In genomic region chr10:1531883-1532597, GRCh38 we compare ENCODE assay signal across 21 cellular contexts.
"Had no signal": no experiment of that assay in that cellular context is flagged by ENCODE, and none has a peak within 500 bp of the region (broad histone marks: within the 10 kb centered on the region; RNA-seq: fewer than 3 reads in every experiment).

No MANE protein-coding gene starts in this region.

- H3K36me3 ChIP-seq: esophagus squamous epithelium, heart right ventricle, pancreas, right atrium auricular region, spleen, suprapubic skin, tibial artery had no signal

- H3K4me1 ChIP-seq: heart right ventricle, pancreas, right atrium auricular region, spleen, suprapubic skin, tibial artery had no signal

- H3K4me3 ChIP-seq: esophagus squamous epithelium, heart right ventricle, pancreas, right atrium auricular region, spleen, suprapubic skin, tibial artery had no signal

- H3K27ac ChIP-seq: epithelial cell of prostate, esophagus squamous epithelium, heart right ventricle, pancreas, right atrium auricular region, spleen, suprapubic skin, tibial artery, VCaP had no signal

- ATAC-seq: activated T-cell treated with anti-CD3 and anti-CD28 coated beads, Interleukin-2, amount 50 U/mL, for 72 hours; heart right ventricle; left ventricle myocardium superior; pancreas had no signal

- DNase-seq: activated CD4-positive, alpha-beta T cell treated with anti-CD3 and anti-CD28 coated beads for 4 hours; activated CD4-positive, alpha-beta T cell treated with anti-CD3 and anti-CD28 coated beads, Interleukin-2, amount 50 U/mL, for 4 hours; activated effector memory CD4-positive, alpha-beta T cell treated with Interleukin-2 at 50 U/mL for 16 hours; activated naive CD4-positive, alpha-beta T cell treated with Interleukin-2 at 50 U/mL for 16 hours; activated T-cell treated with anti-CD3 and anti-CD28 coated beads for 4 hours; activated T-cell treated with anti-CD3 and anti-CD28 coated beads, Interleukin-2, amount 50 U/mL, for 72 hours; anterior cingulate cortex; effector CD8-positive, alpha-beta T cell; esophagus squamous epithelium; foreskin melanocyte; heart right ventricle; left ventricle myocardium superior; pancreas; spleen; stimulated activated naive CD4-positive, alpha-beta T cell; T-helper 9 cell had no signal

- H3K9me3 ChIP-seq: esophagus squamous epithelium, heart right ventricle, pancreas, right atrium auricular region, spleen, suprapubic skin, tibial artery had no signal

- H3K27me3 ChIP-seq: pancreas, right atrium auricular region had no signal
